In genomic region chr7:144777005-144777814, GRCh38 we compare ENCODE assay signal across 21 cellular contexts. TPM values are rescaled to one million over a fixed set of nuclear protein-coding genes. Genes with fewer than 3 reads are reported as not detected.
DNase-seq lines count a peak whose midpoint lies in the region; ATAC-seq, FAIRE-seq and TF ChIP-seq lines count a peak whose summit lies in the region.
"Had no signal": no experiment of that assay in that cellular context is flagged by ENCODE, and none has a peak within 500 bp of the region (broad histone marks: within the 10 kb centered on the region; RNA-seq: fewer than 3 reads in every experiment).

No MANE protein-coding gene starts in this region.

- POLR2A ChIA-PET in HepG2 (lab: Yijun Ruan, JAX) = no interaction called here

- TF ChIP-seq RAD21 in HepG2 (CRISPR knock-in tag; IDR thresholded peaks at IDR 0.05) = no peak

- ATAC-seq in right lobe of liver (peak in 3 of 4 donors; percentile 45 to 68 (median 67)), HepG2 (no peak), HG03432 (IDR thresholded peaks at IDR 0.05; ENCODE audit: unreplicated experiment) (peak; percentile 47)
- ATAC-seq: A549, PC-3 had no signal

- no peak overlapping the region for H2AFZ ChIP-seq in HepG2 (ENCODE audit: low read length)
- H2AFZ ChIP-seq in mammary epithelial cell (ENCODE audit: low read depth, low read length) = no peak overlapping the region

- H2BK120ac ChIP-seq in mesendoderm (ENCODE audit: low read depth, low read length) = no peak overlapping the region

- H3K4me3 ChIP-seq in right lobe of liver (no peak overlapping the region), HepG2 (replicated peaks in 1 of 3; ENCODE audit: insufficient read depth in 1 of 3, low read depth in 2 of 3, low read length in 3 of 3) (no peak overlapping the region), mesendoderm (ENCODE audit: low read length) (no peak overlapping the region), mammary epithelial cell (replicated peaks in 1 of 3; ENCODE audit: insufficient read depth in 1 of 3, low read depth in 2 of 3, low read length in 3 of 3) (no peak overlapping the region), tibial artery (no peak overlapping the region)
- H3K4me3 ChIP-seq: A549, MG63 had no signal

- H3K27me3 ChIP-seq in right lobe of liver = no peaks in the 10 kb centered on the region
- H3K27me3 ChIP-seq in HepG2 (ENCODE audit: control insufficient read depth in 1 of 2, insufficient read depth in 2 of 2, low read length in 2 of 2) = no peaks in the 10 kb centered on the region
- H3K27me3 ChIP-seq in mesendoderm (ENCODE audit: insufficient read depth, low read length, poor library complexity) = no peaks in the 10 kb centered on the region
- no peaks in the 10 kb centered on the region for H3K27me3 ChIP-seq in mammary epithelial cell (ENCODE audit: insufficient read depth, low read length)
- no peaks in the 10 kb centered on the region for H3K27me3 ChIP-seq in tibial artery
- H3K27me3 ChIP-seq: MG63 had no signal

- H3K18ac ChIP-seq in mesendoderm (ENCODE audit: low read length) = no peak overlapping the region

- DNase-seq in right lobe of liver (peak in 1 of 3 donors; percentile 55), HepG2 (ENCODE audit: low spot score) (no peak), mesendoderm (no peak), mammary epithelial cell (no peak), tibial artery (no peak), KG1 (lab: John Stamatoyannopoulos, UW) (no peak), cortex of kidney (lab: John Stamatoyannopoulos, UW) (no peak)
- DNase-seq: Calu3, DMS79 treated with DMSO at 0.1 percent for 48 hours, GF-D8, GOT3, NCI-H1105, NCI-H1694 treated with DMSO at 0.1 percent for 48 hours, PC-3, SK-N-SH had no signal

- CTCF ChIA-PET in HepG2 (lab: Yijun Ruan, JAX; ENCODE audit: low intra/inter-chr PET ratio, low total read pairs) (no interaction called here), mammary epithelial cell (lab: Charles Lee; ENCODE audit: low non-redundant PET) (no interaction called here)

- no peak for FAIRE-seq in HepG2 (lab: Jason Lieb, UNC)
- FAIRE-seq: A549 had no signal

- H3K23ac ChIP-seq in mesendoderm (ENCODE audit: low read length) = no peak overlapping the region

- no peak overlapping the region for H2AK5ac ChIP-seq in mesendoderm (ENCODE audit: low read length)

- no peak overlapping the region for H2BK15ac ChIP-seq in mesendoderm (replicated peaks; ENCODE audit: low read depth)

- no peaks in the 10 kb centered on the region for H4K20me1 ChIP-seq in HepG2 (ENCODE audit: insufficient read depth, low read length)
- H4K20me1 ChIP-seq in mammary epithelial cell (ENCODE audit: insufficient read depth, low read length) = no peaks in the 10 kb centered on the region

- no peaks in the 10 kb centered on the region for H3K4me1 ChIP-seq in right lobe of liver
- H3K4me1 ChIP-seq in HepG2 (ENCODE audit: insufficient read depth, low read length) = no peaks in the 10 kb centered on the region
- H3K4me1 ChIP-seq in mesendoderm (ENCODE audit: control insufficient read depth, low read depth, low read length) = no peaks in the 10 kb centered on the region
- no peaks in the 10 kb centered on the region for H3K4me1 ChIP-seq in mammary epithelial cell (ENCODE audit: insufficient read depth, low read length)
- no peaks in the 10 kb centered on the region for H3K4me1 ChIP-seq in tibial artery
- H3K4me1 ChIP-seq: A549 had no signal

- dilution Hi-C loops in mammary epithelial cell (cut with HindIII; ENCODE audit: low sequenced_read_pairs) = no loop called here

- H3K27ac ChIP-seq in right lobe of liver (no peak overlapping the region), HepG2 (ENCODE audit: extremely low read length, insufficient read depth, low read length) (no peak overlapping the region), mesendoderm (ENCODE audit: low read depth, low read length) (peak overlapping the region; percentile 51), mammary epithelial cell (ENCODE audit: insufficient read depth, low read depth, low read length) (no peak overlapping the region), tibial artery (no peak overlapping the region)
- H3K27ac ChIP-seq: A549, C4-2B, HL-60, KMS-11 had no signal

- no peak overlapping the region for H3K56ac ChIP-seq in mesendoderm (ENCODE audit: low read length)

- H3K79me2 ChIP-seq in HepG2 (ENCODE audit: insufficient read depth, low read length) (no peaks in the 10 kb centered on the region), mesendoderm (ENCODE audit: control insufficient read depth, insufficient read depth, low read length) (no peaks in the 10 kb centered on the region), mammary epithelial cell (ENCODE audit: insufficient read depth, low read length) (no peaks in the 10 kb centered on the region)

- no peaks in the 10 kb centered on the region for H3K79me1 ChIP-seq in mesendoderm (ENCODE audit: low read length)

- H3K36me3 ChIP-seq in right lobe of liver (no peaks in the 10 kb centered on the region), HepG2 (replicated peaks in 1 of 2; ENCODE audit: control insufficient read depth in 1 of 2, insufficient read depth in 2 of 2, low read length in 2 of 2) (no peaks in the 10 kb centered on the region), mesendoderm (ENCODE audit: control insufficient read depth, insufficient read depth, low read length) (no peaks in the 10 kb centered on the region), mammary epithelial cell (ENCODE audit: insufficient read depth, low read length) (no peaks in the 10 kb centered on the region), tibial artery (no peaks in the 10 kb centered on the region)
- H3K36me3 ChIP-seq: MG63 had no signal

- H3K4me2 ChIP-seq in HepG2 (ENCODE audit: low read depth, low read length) (no peak overlapping the region), mesendoderm (ENCODE audit: low read length) (no peak overlapping the region), mammary epithelial cell (ENCODE audit: insufficient read depth, low read depth, low read length) (no peak overlapping the region)
- H3K4me2 ChIP-seq: A549, KMS-11, SK-N-SH had no signal

- TF ChIP-seq EP300 in HepG2 (IDR thresholded peaks at IDR 0.05; ENCODE audit: low read depth in 2 of 2, low read length in 2 of 2) = no peak
- TF ChIP-seq EP300 in HepG2 (CRISPR knock-in tag; IDR thresholded peaks at IDR 0.05; ENCODE audit: borderline replicate concordance) = no peak

- in situ Hi-C loops in HepG2 (cut with HindIII; ENCODE audit: extremely low pct_ligation_motif_present, low pct_unique_long_range_greater_than_20kb) (no loop called here), mammary epithelial cell (cut with MboI; ENCODE audit: low sequenced_read_pairs in 2 of 2) (no loop called here)

- H2BK5ac ChIP-seq in mesendoderm (ENCODE audit: low read length) = no peak overlapping the region

- no peak overlapping the region for H4K5ac ChIP-seq in mesendoderm (ENCODE audit: low read length)

- no peak for TF ChIP-seq CTCF in right lobe of liver (IDR thresholded peaks at IDR 0.05)
- TF ChIP-seq CTCF in HepG2 (CRISPR knock-in tag; IDR thresholded peaks at IDR 0.05) = no peak
- no peak for TF ChIP-seq CTCF in mammary epithelial cell (conservative IDR thresholded peaks at IDR 0.05 in 1 of 2, IDR thresholded peaks at IDR 0.05 in 1 of 2; ENCODE audit: extremely low read depth in 1 of 2, insufficient read depth in 1 of 2, low read depth in 1 of 2, low read length in 2 of 2)
- no peak for TF ChIP-seq CTCF in tibial artery (IDR thresholded peaks at IDR 0.05)

- H3K4ac ChIP-seq in mesendoderm (ENCODE audit: low read depth, low read length) = no peak overlapping the region

- BruUV-seq in HepG2 (replicated peaks; lab: Mats Ljungman, UMichigan) = no TSS peak
- BruUV-seq in mammary epithelial cell (replicated peaks; lab: Mats Ljungman, UMichigan) = no TSS peak

- H4K8ac ChIP-seq in mesendoderm (ENCODE audit: low read depth, low read length) = no peak overlapping the region

- intact Hi-C loops in right lobe of liver (cut with DNase I) (no loop called here), HepG2 (cut with micrococcal nuclease; ENCODE audit: unreplicated experiment) (no loop called here), mammary epithelial cell (cut with micrococcal nuclease) (no loop called here), tibial artery (cut with DNase I; ENCODE audit: low total_unique reads) (no loop called here)

- H3K9me3 ChIP-seq in right lobe of liver (no peaks in the 10 kb centered on the region), HepG2 (ENCODE audit: low read length) (no peaks in the 10 kb centered on the region), mammary epithelial cell (replicated peaks; ENCODE audit: insufficient read depth, low read length) (no peaks in the 10 kb centered on the region), tibial artery (no peaks in the 10 kb centered on the region)
- H3K9me3 ChIP-seq: A549, MG63, SK-N-SH had no signal

- H3K9ac ChIP-seq in HepG2 (ENCODE audit: insufficient read depth, low read depth, low read length) (no peak overlapping the region), mesendoderm (ENCODE audit: low read length) (no peak overlapping the region), mammary epithelial cell (ENCODE audit: insufficient read depth, low read length) (no peak overlapping the region)
- H3K9ac ChIP-seq: KMS-11, SK-N-SH had no signal

- TF ChIP-seq POLR2A in right lobe of liver (IDR thresholded peaks at IDR 0.05) (no peak), HepG2 (IDR thresholded peaks at IDR 0.05; ENCODE audit: insufficient read depth in 1 of 2, low read depth in 2 of 2, low read length in 2 of 2) (no peak)

- WGBS in right lobe of liver (ENCODE audit: insufficient coverage, low coverage, low lambda C conversion rate, missing lambda C conversion rate) = 67% methylated on average over 1 of the region's 3 CpGs
- 4% methylated on average over 3 of the region's 3 CpGs for WGBS in HepG2 (ENCODE audit: low lambda C conversion rate)
- WGBS in mesendoderm (ENCODE audit: extremely low coverage, insufficient coverage, low lambda C conversion rate) = no CpG with 5 or more reads among the region's 3 CpGs
- 41% methylated on average over 3 of the region's 3 CpGs for WGBS in mammary epithelial cell (ENCODE audit: low coverage, missing lambda C conversion rate)

RNA-seq across cellular contexts. Expression of gene TPK1, which starts 58.6 kb away (rescaled TPM):
- 1 to 10 TPM; 3.1 to 6.7 (median 4.3) TPM for total RNA-seq in right lobe of liver
- 1.0 and 1.4 TPM in 2 replicates for total RNA-seq in HepG2 (2016; rRNA removed; fragmentation: Illumina TruSeq; extraction: Trizol)
- total RNA-seq in HepG2 (2016; cell fraction: cytosol; rRNA removed; fragmentation: Illumina TruSeq; extraction: Trizol; ENCODE audit: low read depth) = 1.3 and 1.7 TPM in 2 replicates
- total RNA-seq in HepG2 (2016; cell fraction: insoluble cytoplasmic fraction; rRNA removed; fragmentation: Illumina TruSeq; extraction: Trizol) = 0.45 and 1.3 TPM in 2 replicates
- 1.1 TPM in 2 replicates for total RNA-seq in HepG2 (2016; cell fraction: membrane; rRNA removed; fragmentation: Illumina TruSeq; extraction: Trizol)
- 0.75 and 1.7 TPM in 2 replicates for total RNA-seq in HepG2 (2016; cell fraction: nucleus; rRNA removed; fragmentation: Illumina TruSeq; extraction: Trizol)
- polyA plus RNA-seq in HepG2 (2011; rRNA removed) = 0.74 and 1.2 TPM in 2 replicates
- 0.42 and 0.62 TPM in 2 replicates for polyA plus RNA-seq in HepG2 (2011; cell fraction: cytosol; rRNA removed)
- polyA plus RNA-seq in HepG2 (2011; cell fraction: nucleus; rRNA removed) = 0.43 and 0.62 TPM in 2 replicates
- 0.25 and 0.61 TPM in 2 replicates for polyA plus RNA-seq in HepG2 (2012)
- polyA plus RNA-seq in HepG2 (2016; cell fraction: cytosol; fragmentation: Illumina TruSeq; extraction: Trizol; ENCODE audit: low read depth) = 0.74 and 1.2 TPM in 2 replicates
- polyA plus RNA-seq in HepG2 (2016; cell fraction: insoluble cytoplasmic fraction; fragmentation: Illumina TruSeq; extraction: Trizol; ENCODE audit: low read depth) = 0.61 and 1.4 TPM in 2 replicates
- 0.98 and 1.2 TPM in 2 replicates for polyA plus RNA-seq in HepG2 (2016; cell fraction: membrane; fragmentation: Illumina TruSeq; extraction: Trizol; ENCODE audit: low read depth)
- 0.56 and 0.72 TPM in 2 replicates for polyA plus RNA-seq in HepG2 (2016; cell fraction: nucleus; fragmentation: Illumina TruSeq; extraction: Trizol; ENCODE audit: insufficient read depth, low read depth)
- 2.8 and 13.1 TPM in 2 replicates for polyA minus RNA-seq in HepG2 (2011; rRNA and poly(A)+ RNA removed; ENCODE audit: low replicate concordance)
- polyA minus RNA-seq in HepG2 (2011; cell fraction: cytosol; rRNA and poly(A)+ RNA removed) = 0.40 TPM in 1 of 2 replicates, not detected in the other
- 4.0 and 4.7 TPM in 2 replicates for polyA minus RNA-seq in HepG2 (2011; cell fraction: nucleus; rRNA and poly(A)+ RNA removed)
- polyA plus RNA-seq in mesendoderm (2013, experiment 1 of 2) = 1.6 TPM
- polyA plus RNA-seq in mesendoderm (2013, experiment 2 of 2) = 1.8 TPM
- 1 to 10 TPM; 1.3 to 2.3 TPM for total RNA-seq in mammary epithelial cell
- polyA plus RNA-seq in mammary epithelial cell = 1.2 TPM
- polyA minus RNA-seq in mammary epithelial cell = not detected
